In the genomic region with DNA sequence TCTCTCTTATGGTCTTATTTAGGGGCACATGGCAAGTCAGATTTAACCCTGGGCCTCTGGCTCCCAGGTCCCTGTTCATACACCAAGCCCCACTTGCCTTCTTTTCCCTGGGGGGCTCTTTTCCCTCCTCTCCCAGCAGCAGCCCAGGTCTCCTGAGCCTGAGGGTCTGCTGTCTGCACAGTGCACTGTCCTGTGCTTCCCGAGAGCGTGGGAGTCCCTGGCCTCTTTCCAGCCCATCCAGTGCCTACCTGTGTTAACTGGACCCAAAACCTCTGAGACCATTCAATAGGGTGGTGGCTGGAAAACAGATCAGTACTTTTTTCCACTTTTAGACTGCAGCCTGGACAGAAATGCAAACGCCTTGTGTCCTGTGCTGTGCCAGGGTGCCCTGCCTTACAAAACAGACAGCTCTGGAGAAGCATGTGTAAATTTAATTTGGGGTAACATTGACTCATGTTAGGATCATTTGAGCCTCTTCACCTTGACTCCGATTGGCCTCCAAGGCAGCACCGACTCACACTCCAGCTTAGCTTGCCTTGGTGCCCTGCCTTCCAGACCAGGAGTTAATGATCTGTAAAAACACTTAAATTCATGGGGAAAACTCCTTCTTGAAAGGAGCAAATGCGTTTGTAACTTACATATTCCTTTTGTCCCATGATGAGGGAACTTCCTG, we compare ENCODE assay signal across 23 cellular contexts. TPM values are rescaled to one million over a fixed set of nuclear protein-coding genes. Genes with fewer than 3 reads are reported as not detected.
A peak's percentile ranks its signal among the peaks of the same experiment; 100 is the strongest.
DNase-seq lines count a peak whose midpoint lies in the region; ATAC-seq, FAIRE-seq and TF ChIP-seq lines count a peak whose summit lies in the region.
"Had no signal": no experiment of that assay in that cellular context is flagged by ENCODE, and none has a peak within 500 bp of the region (broad histone marks: within the 10 kb centered on the region; RNA-seq: fewer than 3 reads in every experiment).

No MANE protein-coding gene starts in this region.

- FAIRE-seq in astrocyte (lab: Jason Lieb, UNC), result no peak
- FAIRE-seq: frontal cortex, keratinocyte had no signal

- H3K4me3 Mint-ChIP-seq in activated naive CD8-positive, alpha-beta T cell treated with anti-CD3 and anti-CD28 coated beads, Interleukin-2, amount 10 ng/mL, durations not matched to agents 7 days and 5 days, result no peak overlapping the region
- H3K4me3 Mint-ChIP-seq in activated naive CD8-positive, alpha-beta T cell treated with anti-CD3 and anti-CD28 coated beads for 36 hours, result no peak overlapping the region
- H3K4me3 Mint-ChIP-seq in astrocyte (ENCODE audit: unreplicated experiment), result no peak overlapping the region
- no peak overlapping the region for H3K4me3 Mint-ChIP-seq in natural killer cell treated with Interleukin-12 subunit alpha and Interleukin-12 subunit beta and Interleukin-15 and Interleukin-18, amount 100 ng/mL, for 72 hours
- no peak overlapping the region for H3K4me3 Mint-ChIP-seq in activated T-cell treated with anti-CD3 and anti-CD28 coated beads, Interleukin-2, amount 50 U/mL, for 24 hours
- H3K4me3 Mint-ChIP-seq: activated B cell treated with CpG ODN at 0.5 μM for 24 hours; activated CD4-positive, alpha-beta memory T cell treated with anti-CD3 and anti-CD28 coated beads for 36 hours; activated naive CD4-positive, alpha-beta T cell treated with anti-CD3 and anti-CD28 coated beads for 36 hours; activated T-cell treated with anti-CD3 and anti-CD28 coated beads, Interleukin-2, amount 50 U/mL, for 4 hours had no signal

- H3K27ac Mint-ChIP-seq in activated naive CD8-positive, alpha-beta T cell treated with anti-CD3 and anti-CD28 coated beads, Interleukin-2, amount 10 ng/mL, durations not matched to agents 7 days and 5 days, result no peak overlapping the region
- H3K27ac Mint-ChIP-seq in activated naive CD8-positive, alpha-beta T cell treated with anti-CD3 and anti-CD28 coated beads for 36 hours, result no peak overlapping the region
- peak overlapping the region; percentile 56 for H3K27ac Mint-ChIP-seq in astrocyte (ENCODE audit: unreplicated experiment)
- H3K27ac Mint-ChIP-seq in natural killer cell treated with Interleukin-12 subunit alpha and Interleukin-12 subunit beta and Interleukin-15 and Interleukin-18, amount 100 ng/mL, for 72 hours, result no peak overlapping the region
- no peak overlapping the region for H3K27ac Mint-ChIP-seq in activated T-cell treated with anti-CD3 and anti-CD28 coated beads, Interleukin-2, amount 50 U/mL, for 24 hours
- H3K27ac Mint-ChIP-seq: activated B cell treated with CpG ODN at 0.5 μM for 24 hours; activated CD4-positive, alpha-beta memory T cell treated with anti-CD3 and anti-CD28 coated beads for 36 hours; activated naive CD4-positive, alpha-beta T cell treated with anti-CD3 and anti-CD28 coated beads for 36 hours had no signal

- H3K27me3 ChIP-seq in astrocyte (ENCODE audit: insufficient read depth, low read length) (no peaks in the 10 kb centered on the region), vagina (no peaks in the 10 kb centered on the region), WERI-Rb-1 (ENCODE audit: insufficient read depth, low read depth, severe bottlenecking) (peaks cover 82% of the 10 kb centered on the region)
- H3K27me3 ChIP-seq: upper lobe of right lung had no signal

- peaks cover 22% of the 10 kb centered on the region for H3K79me2 ChIP-seq in astrocyte (ENCODE audit: insufficient read depth, low read length)

- no peak overlapping the region for H3K9ac ChIP-seq in astrocyte (ENCODE audit: low read length)

- H3K9me3 ChIP-seq in astrocyte (ENCODE audit: insufficient read depth, low read depth, low read length) (no peaks in the 10 kb centered on the region), vagina (no peaks in the 10 kb centered on the region), WERI-Rb-1 (ENCODE audit: severe bottlenecking) (peaks cover 3% of the 10 kb centered on the region)
- H3K9me3 ChIP-seq: upper lobe of right lung had no signal

- no peak overlapping the region for H2AFZ ChIP-seq in astrocyte (ENCODE audit: low read depth, low read length)

- TF ChIP-seq CTCF in astrocyte (IDR thresholded peaks at IDR 0.05; ENCODE audit: insufficient read depth, low read depth, low read length), result no peak
- no peak for TF ChIP-seq CTCF in vagina (IDR thresholded peaks at IDR 0.05)
- TF ChIP-seq CTCF in WERI-Rb-1 (IDR thresholded peaks at IDR 0.05; ENCODE audit: low read depth, low read length), result no peak

- no peaks in the 10 kb centered on the region for H3K27me3 Mint-ChIP-seq in activated naive CD8-positive, alpha-beta T cell treated with anti-CD3 and anti-CD28 coated beads, Interleukin-2, amount 10 ng/mL, durations not matched to agents 7 days and 5 days
- peaks cover 32% of the 10 kb centered on the region for H3K27me3 Mint-ChIP-seq in activated naive CD8-positive, alpha-beta T cell treated with anti-CD3 and anti-CD28 coated beads for 36 hours
- H3K27me3 Mint-ChIP-seq in astrocyte (ENCODE audit: low read depth, unreplicated experiment), result peaks cover 33% of the 10 kb centered on the region
- peaks cover 0 to 11% of the 10 kb centered on the region in 2 donors for H3K27me3 Mint-ChIP-seq in natural killer cell treated with Interleukin-12 subunit alpha and Interleukin-12 subunit beta and Interleukin-15 and Interleukin-18, amount 100 ng/mL, for 72 hours
- peaks cover 20% of the 10 kb centered on the region for H3K27me3 Mint-ChIP-seq in activated T-cell treated with anti-CD3 and anti-CD28 coated beads, Interleukin-2, amount 50 U/mL, for 24 hours

- no peak for DNase-seq in activated naive CD8-positive, alpha-beta T cell treated with anti-CD3 and anti-CD28 coated beads, Interleukin-2, amount 10 ng/mL, durations not matched to agents 7 days and 5 days
- DNase-seq in activated naive CD8-positive, alpha-beta T cell treated with anti-CD3 and anti-CD28 coated beads for 36 hours, result no peak
- DNase-seq in astrocyte (ENCODE audit: low read depth) (no peak), vagina (ENCODE audit: extremely low spot score in 2 of 2) (no peak), WERI-Rb-1 (no peak), T-helper 1 cell (no peak)
- no peak for DNase-seq in natural killer cell treated with Interleukin-12 subunit alpha and Interleukin-12 subunit beta and Interleukin-15 and Interleukin-18, amount 100 ng/mL, for 72 hours (ENCODE audit: low spot score)
- no peak for DNase-seq in activated T-cell treated with anti-CD3 and anti-CD28 coated beads, Interleukin-2, amount 50 U/mL, for 24 hours
- DNase-seq: activated B cell treated with CpG ODN at 0.5 μM for 24 hours; activated naive CD4-positive, alpha-beta T cell treated with anti-CD3 and anti-CD28 coated beads for 36 hours; activated T-cell treated with anti-CD3 and anti-CD28 coated beads, Interleukin-2, amount 50 U/mL, for 4 hours; C1 segment of cervical spinal cord; erythroblast; H7; NCI-H510A treated with DMSO at 0.1 percent for 48 hours; occipital lobe; right cardiac atrium; upper lobe of right lung had no signal

- no peak overlapping the region for H3K4me2 ChIP-seq in astrocyte (ENCODE audit: low read length)

- H4K20me1 ChIP-seq in astrocyte (ENCODE audit: insufficient read depth, low read length), result peaks cover 74% of the 10 kb centered on the region

- POLR2A ChIA-PET in activated naive CD8-positive, alpha-beta T cell treated with anti-CD3 and anti-CD28 coated beads, Interleukin-2, amount 10 ng/mL, durations not matched to agents 7 days and 5 days (lab: Charles Lee), result no interaction called here

- intact Hi-C loops in vagina (cut with DNase I), result no loop called here

- H3K4me1 ChIP-seq in astrocyte (ENCODE audit: insufficient read depth, low read length) (peaks cover 9% of the 10 kb centered on the region), vagina (peaks cover 54% of the 10 kb centered on the region)
- H3K4me1 ChIP-seq: upper lobe of right lung had no signal

- H3K36me3 Mint-ChIP-seq in activated naive CD8-positive, alpha-beta T cell treated with anti-CD3 and anti-CD28 coated beads, Interleukin-2, amount 10 ng/mL, durations not matched to agents 7 days and 5 days, result no peaks in the 10 kb centered on the region
- no peaks in the 10 kb centered on the region for H3K36me3 Mint-ChIP-seq in activated naive CD8-positive, alpha-beta T cell treated with anti-CD3 and anti-CD28 coated beads for 36 hours
- H3K36me3 Mint-ChIP-seq in astrocyte (ENCODE audit: low read depth, unreplicated experiment), result no peaks in the 10 kb centered on the region
- no peaks in the 10 kb centered on the region for H3K36me3 Mint-ChIP-seq in natural killer cell treated with Interleukin-12 subunit alpha and Interleukin-12 subunit beta and Interleukin-15 and Interleukin-18, amount 100 ng/mL, for 72 hours
- no peaks in the 10 kb centered on the region for H3K36me3 Mint-ChIP-seq in activated T-cell treated with anti-CD3 and anti-CD28 coated beads, Interleukin-2, amount 50 U/mL, for 24 hours (ENCODE audit: low read depth)
- H3K36me3 Mint-ChIP-seq: activated CD4-positive, alpha-beta memory T cell treated with anti-CD3 and anti-CD28 coated beads for 36 hours had no signal

- H3K9me3 Mint-ChIP-seq in activated naive CD8-positive, alpha-beta T cell treated with anti-CD3 and anti-CD28 coated beads, Interleukin-2, amount 10 ng/mL, durations not matched to agents 7 days and 5 days, result no peaks in the 10 kb centered on the region
- peaks cover 1% of the 10 kb centered on the region for H3K9me3 Mint-ChIP-seq in activated naive CD8-positive, alpha-beta T cell treated with anti-CD3 and anti-CD28 coated beads for 36 hours
- no peaks in the 10 kb centered on the region for H3K9me3 Mint-ChIP-seq in astrocyte (ENCODE audit: unreplicated experiment)
- no peaks in the 10 kb centered on the region for H3K9me3 Mint-ChIP-seq in natural killer cell treated with Interleukin-12 subunit alpha and Interleukin-12 subunit beta and Interleukin-15 and Interleukin-18, amount 100 ng/mL, for 72 hours
- peaks cover 1% of the 10 kb centered on the region for H3K9me3 Mint-ChIP-seq in activated T-cell treated with anti-CD3 and anti-CD28 coated beads, Interleukin-2, amount 50 U/mL, for 24 hours

- TF ChIP-seq POLR2A in vagina (IDR thresholded peaks at IDR 0.05), result no peak

- H3K36me3 ChIP-seq in astrocyte (ENCODE audit: insufficient read depth, low read length) (no peaks in the 10 kb centered on the region), vagina (no peaks in the 10 kb centered on the region), WERI-Rb-1 (no peaks in the 10 kb centered on the region)
- H3K36me3 ChIP-seq: upper lobe of right lung had no signal

- H3K4me1 Mint-ChIP-seq in activated naive CD8-positive, alpha-beta T cell treated with anti-CD3 and anti-CD28 coated beads, Interleukin-2, amount 10 ng/mL, durations not matched to agents 7 days and 5 days, result no peaks in the 10 kb centered on the region
- no peaks in the 10 kb centered on the region for H3K4me1 Mint-ChIP-seq in activated naive CD8-positive, alpha-beta T cell treated with anti-CD3 and anti-CD28 coated beads for 36 hours
- H3K4me1 Mint-ChIP-seq in astrocyte (ENCODE audit: low read depth, unreplicated experiment), result peaks cover 11% of the 10 kb centered on the region
- H3K4me1 Mint-ChIP-seq in natural killer cell treated with Interleukin-12 subunit alpha and Interleukin-12 subunit beta and Interleukin-15 and Interleukin-18, amount 100 ng/mL, for 72 hours (ENCODE audit: low read depth in 2 of 2), result no peaks in the 10 kb centered on the region
- H3K4me1 Mint-ChIP-seq in activated T-cell treated with anti-CD3 and anti-CD28 coated beads, Interleukin-2, amount 50 U/mL, for 24 hours (ENCODE audit: low read depth), result no peaks in the 10 kb centered on the region
- H3K4me1 Mint-ChIP-seq: activated B cell treated with CpG ODN at 0.5 μM for 24 hours had no signal

- H3K27ac ChIP-seq in astrocyte (ENCODE audit: low read depth, low read length) (no peak overlapping the region), vagina (peak overlapping the region; percentile 72), WERI-Rb-1 (no peak overlapping the region)
- H3K27ac ChIP-seq: HL-60, SK-N-MC, upper lobe of right lung had no signal

- peak; percentile 4 for ATAC-seq in activated naive CD8-positive, alpha-beta T cell treated with anti-CD3 and anti-CD28 coated beads, Interleukin-2, amount 10 ng/mL, durations not matched to agents 7 days and 5 days (ENCODE audit: low read depth)
- ATAC-seq in natural killer cell treated with Interleukin-12 subunit alpha and Interleukin-12 subunit beta and Interleukin-15 and Interleukin-18, amount 100 ng/mL, for 72 hours, result peak; percentile 11 to 20
- ATAC-seq: right cardiac atrium, upper lobe of right lung had no signal

- H3K4me3 ChIP-seq in astrocyte (ENCODE audit: insufficient read depth, low read depth, low read length) (no peak overlapping the region), vagina (peak overlapping the region in 1 of 2 donors; percentile 26), WERI-Rb-1 (ENCODE audit: low read depth, low read length) (no peak overlapping the region)
- H3K4me3 ChIP-seq: SK-N-MC, upper lobe of right lung had no signal

RNA-seq across cellular contexts. Expression of a gene that starts 34.3 kb away (rescaled TPM):
- total RNA-seq in activated naive CD8-positive, alpha-beta T cell treated with anti-CD3 and anti-CD28 coated beads, Interleukin-2, amount 10 ng/mL, durations not matched to agents 7 days and 5 days, result not detected
- not detected for total RNA-seq in activated naive CD8-positive, alpha-beta T cell treated with anti-CD3 and anti-CD28 coated beads for 36 hours
- total RNA-seq in astrocyte (2.5 and 3.2 TPM in 2 replicates), vagina (214 TPM)
- total RNA-seq in natural killer cell treated with Interleukin-12 subunit alpha and Interleukin-12 subunit beta and Interleukin-15 and Interleukin-18, amount 100 ng/mL, for 72 hours, result not detected
- total RNA-seq: activated B cell treated with CpG ODN at 0.5 μM for 24 hours; activated CD4-positive, alpha-beta memory T cell treated with anti-CD3 and anti-CD28 coated beads for 36 hours; activated naive CD4-positive, alpha-beta T cell treated with anti-CD3 and anti-CD28 coated beads for 36 hours; activated T-cell treated with anti-CD3 and anti-CD28 coated beads, Interleukin-2, amount 50 U/mL, for 4 hours; frontal cortex had no signal

Comparison
In these comparisons a context has a peak if more than half of its experiments do, and no peak if none do; other contexts are left out.
1. RNA of a gene that starts 34.3 kb away (total RNA-seq): 214 TPM in vagina (single experiment); 2.5 to 3.2 TPM in astrocyte, not detected in activated naive CD8-positive, alpha-beta T cell treated with anti-CD3 and anti-CD28 coated beads for 36 hours, not detected in activated naive CD8-positive, alpha-beta T cell treated with anti-CD3 and anti-CD28 coated beads, Interleukin-2, amount 10 ng/mL, durations not matched to agents 7 days and 5 days and not detected in natural killer cell treated with Interleukin-12 subunit alpha and Interleukin-12 subunit beta and Interleukin-15 and Interleukin-18, amount 100 ng/mL, for 72 hours; every median in the first group is over 10 times any median in the second.